In genomic region chr9:136311037-136311432, GRCh38 we compare ENCODE assay signal across 22 cellular contexts. TPM values are rescaled to one million over a fixed set of nuclear protein-coding genes. Genes with fewer than 3 reads are reported as not detected.
DNase-seq lines count a peak whose midpoint lies in the region; FAIRE-seq and TF ChIP-seq lines count a peak whose summit lies in the region.
"Had no signal": no experiment of that assay in that cellular context is flagged by ENCODE, and none has a peak within 500 bp of the region (broad histone marks: within the 10 kb centered on the region; RNA-seq: fewer than 3 reads in every experiment).

No MANE protein-coding gene starts in this region.

- no peaks in the 10 kb centered on the region for H3K9me2 ChIP-seq in hepatocyte (replicated peaks; ENCODE audit: insufficient read depth)

- no peaks in the 10 kb centered on the region for H3K27me3 ChIP-seq in hepatocyte
- peaks cover 0 to 49% (median 7%) of the 10 kb centered on the region in 3 donors for H3K27me3 ChIP-seq in stomach

- intact Hi-C loops in stomach (cut with DNase I; ENCODE audit: low total_unique reads): no loop called here
- intact Hi-C loops in activated CD4-positive, alpha-beta memory T cell treated with anti-CD3 and anti-CD28 coated beads for 36 hours (cut with micrococcal nuclease): no loop called here
- intact Hi-C loops in posterior vena cava (cut with DNase I): no loop called here

- H3K36me3 Mint-ChIP-seq in activated CD4-positive, alpha-beta memory T cell treated with anti-CD3 and anti-CD28 coated beads for 36 hours: no peaks in the 10 kb centered on the region

- CTCF ChIA-PET in activated CD4-positive, alpha-beta memory T cell treated with anti-CD3 and anti-CD28 coated beads for 36 hours (lab: Charles Lee): no interaction called here

- no peaks in the 10 kb centered on the region for H3K36me3 ChIP-seq in hepatocyte (replicated peaks; ENCODE audit: insufficient read depth, low read depth)
- no peaks in the 10 kb centered on the region for H3K36me3 ChIP-seq in stomach

- POLR2A ChIA-PET in activated CD4-positive, alpha-beta memory T cell treated with anti-CD3 and anti-CD28 coated beads for 36 hours (lab: Charles Lee): no interaction called here

- peak overlapping the region; percentile 75 for H3K27ac ChIP-seq in hepatocyte
- peak overlapping the region in 3 of 5 donors; percentile 31 to 74 (median 57) for H3K27ac ChIP-seq in stomach
- H3K27ac ChIP-seq: 22Rv1, HL-60 had no signal

- FAIRE-seq in frontal cortex (lab: Jason Lieb, UNC): no peak
- FAIRE-seq: GM12878, GM19239 had no signal

- H3K9me3 ChIP-seq in hepatocyte (ENCODE audit: low read depth) (no peaks in the 10 kb centered on the region), stomach (peaks cover 0 to 13% (median 11%) of the 10 kb centered on the region in 4 donors)

- H3K27me3 Mint-ChIP-seq in activated CD4-positive, alpha-beta memory T cell treated with anti-CD3 and anti-CD28 coated beads for 36 hours: peaks cover 3% of the 10 kb centered on the region

- no peak overlapping the region for H3K4me3 Mint-ChIP-seq in activated CD4-positive, alpha-beta memory T cell treated with anti-CD3 and anti-CD28 coated beads for 36 hours
- H3K4me3 Mint-ChIP-seq: CD4-positive, alpha-beta T cell had no signal

- H3K27ac Mint-ChIP-seq in activated CD4-positive, alpha-beta memory T cell treated with anti-CD3 and anti-CD28 coated beads for 36 hours: no peak overlapping the region
- H3K27ac Mint-ChIP-seq: CD4-positive, alpha-beta T cell had no signal

- peak; percentile 72 for DNase-seq in NCI-H2171 (lab: John Stamatoyannopoulos, UW)
- DNase-seq in NCI-H2171 treated with DMSO at 0.1 percent for 48 hours (lab: John Stamatoyannopoulos, UW): no peak
- no peak for DNase-seq in Jurkat, Clone E6-1 (ENCODE audit: low read depth, low spot score)
- DNase-seq in hepatocyte (ENCODE audit: low spot score): no peak
- no peak for DNase-seq in stomach
- no peak for DNase-seq in frontal cortex (ENCODE audit: low spot score in 2 of 2)
- no peak for DNase-seq in activated CD4-positive, alpha-beta memory T cell treated with anti-CD3 and anti-CD28 coated beads for 36 hours
- DNase-seq in posterior vena cava (ENCODE audit: low spot score): no peak
- DNase-seq: AML-193; Caco-2; CD4-positive, alpha-beta T cell; HCEC 1CT; IMR-90; NCI-H1105; NK-92 treated with Interleukin-12 subunit alpha and Interleukin-12 subunit beta, amount 100 ng/mL, for 24 hours; SIG-M5 had no signal

- peaks cover 4% of the 10 kb centered on the region for H3K4me1 Mint-ChIP-seq in activated CD4-positive, alpha-beta memory T cell treated with anti-CD3 and anti-CD28 coated beads for 36 hours (ENCODE audit: low read depth)

- TF ChIP-seq CTCF in hepatocyte (IDR thresholded peaks at IDR 0.05; ENCODE audit: poor library complexity) (no peak), stomach (IDR thresholded peaks at IDR 0.05) (no peak)

- H3K4me3 ChIP-seq in Jurkat, Clone E6-1 (ENCODE audit: low read length): peak overlapping the region; percentile 13; the same call in 1 of the 2 replicates
- no peak overlapping the region for H3K4me3 ChIP-seq in hepatocyte
- peak overlapping the region in 2 of 4 donors; percentile 9 to 10 for H3K4me3 ChIP-seq in stomach
- H3K4me3 ChIP-seq: GM12878 had no signal

- no peaks in the 10 kb centered on the region for H4K20me1 ChIP-seq in hepatocyte (ENCODE audit: insufficient read depth, poor library complexity, severe bottlenecking)

- H3K79me2 ChIP-seq in hepatocyte: no peaks in the 10 kb centered on the region

- no peak for TF ChIP-seq EP300 in stomach (IDR thresholded peaks at IDR 0.05)

- no peak for TF ChIP-seq POLR2A in stomach (IDR thresholded peaks at IDR 0.05)

- no peak overlapping the region for H2AFZ ChIP-seq in hepatocyte

- peaks cover 14% of the 10 kb centered on the region for H3K9me3 Mint-ChIP-seq in activated CD4-positive, alpha-beta memory T cell treated with anti-CD3 and anti-CD28 coated beads for 36 hours
- H3K9me3 Mint-ChIP-seq: CD4-positive, alpha-beta T cell had no signal

- 85% methylated on average over 8 of the region's 8 CpGs for WGBS in hepatocyte (ENCODE audit: low lambda C conversion rate, missing lambda C conversion rate)
- 14 to 61% (median 55%) methylated on average over 3 to 8 of the region's 8 CpGs; no CpG with 5 or more reads in 1 of the 5 donors for WGBS in stomach, 5 donors

- H3K4me2 ChIP-seq in hepatocyte: peak overlapping the region; percentile 60

- H3K4me1 ChIP-seq in hepatocyte (ENCODE audit: insufficient read depth): no peaks in the 10 kb centered on the region
- peaks cover 0 to 21% (median 10%) of the 10 kb centered on the region in 4 donors for H3K4me1 ChIP-seq in stomach
- H3K4me1 ChIP-seq: Caco-2 had no signal

RNA-seq across cellular contexts. Expression of gene CCDC187, which starts 7.1 kb away (rescaled TPM):
- not detected for polyA plus RNA-seq in Jurkat, Clone E6-1 (2012; ENCODE audit: insufficient read depth, insufficient read length)
- total RNA-seq in hepatocyte (0.16 and 0.60 TPM in 2 replicates), stomach (1 to 10 TPM in 2 of 5 donors, under 1 TPM in 2, not detected in 1; 0.45 to 2.8 (median 1.7) TPM), frontal cortex (0.41 TPM), posterior vena cava (not detected)
- polyA plus RNA-seq in hepatocyte (0.23 and 0.75 TPM in 2 replicates), stomach (under 1 TPM; 0.12 to 0.31 (median 0.18) TPM)
- not detected for total RNA-seq in activated CD4-positive, alpha-beta memory T cell treated with anti-CD3 and anti-CD28 coated beads for 36 hours
- total RNA-seq: CD4-positive, alpha-beta T cell; IMR-90; OCI-LY7; RPMI7951 had no signal
- polyA plus RNA-seq: IMR-90 had no signal

RNA-seq across cellular contexts. Expression of gene GPSM1, which starts 16.3 kb away (rescaled TPM):
- polyA plus RNA-seq in Jurkat, Clone E6-1 (2012; ENCODE audit: insufficient read depth, insufficient read length): 12.3 TPM
- total RNA-seq in hepatocyte: 25.5 and 27.3 TPM in 2 replicates
- polyA plus RNA-seq in hepatocyte: 27.2 and 30.0 TPM in 2 replicates
- total RNA-seq in stomach: 10 to 100 TPM in 3 of 5 donors, 1 to 10 TPM in 2; 3.5 to 16.5 (median 14.6) TPM
- polyA plus RNA-seq in stomach: 10 to 100 TPM in 1 of 3 donors, 1 to 10 TPM in 2; 6.3 to 17.4 (median 9.6) TPM
- 71.7 TPM for total RNA-seq in frontal cortex
- 10 to 100 TPM; 10.6 to 11.3 TPM for total RNA-seq in activated CD4-positive, alpha-beta memory T cell treated with anti-CD3 and anti-CD28 coated beads for 36 hours
- 10 to 100 TPM; 13.8 to 17.0 TPM for total RNA-seq in posterior vena cava
- total RNA-seq: OCI-LY7 had no signal

RNA-seq across cellular contexts. Expression of gene DNLZ, which starts 52.5 kb away (rescaled TPM):
- polyA plus RNA-seq in Jurkat, Clone E6-1 (2012; ENCODE audit: insufficient read depth, insufficient read length): 22.0 TPM
- 10.4 and 21.5 TPM in 2 replicates for total RNA-seq in hepatocyte
- 24.3 and 25.3 TPM in 2 replicates for polyA plus RNA-seq in hepatocyte
- total RNA-seq in stomach: 10 to 100 TPM in 1 of 5 donors, 1 to 10 TPM in 3, not detected in 1; 1.3 to 10.1 (median 7.4) TPM
- polyA plus RNA-seq in stomach: 10 to 100 TPM; 13.9 to 16.8 (median 15.0) TPM
- total RNA-seq in frontal cortex: 9.0 TPM
- 10 to 100 TPM; 14.5 to 15.2 TPM for total RNA-seq in activated CD4-positive, alpha-beta memory T cell treated with anti-CD3 and anti-CD28 coated beads for 36 hours
- total RNA-seq in posterior vena cava: 10 to 100 TPM; 19.9 to 23.6 TPM
